In genomic region chr3:127822836-127823589, GRCh38 we compare ENCODE assay signal across 8 cellular contexts. TPM values are rescaled to one million over a fixed set of nuclear protein-coding genes. Genes with fewer than 3 reads are reported as not detected.
DNase-seq lines count a peak whose midpoint lies in the region; ATAC-seq, FAIRE-seq and TF ChIP-seq lines count a peak whose summit lies in the region.

No MANE protein-coding gene starts in this region.

- H3K36me3 ChIP-seq in kidney epithelial cell (ENCODE audit: control insufficient read depth, insufficient read depth, low read length) = no peaks in the 10 kb centered on the region

- H3K4me3 ChIP-seq in NB4 (ENCODE audit: low read depth, low read length) = peak overlapping the region; percentile 36
- H3K4me3 ChIP-seq in kidney epithelial cell (ENCODE audit: low read depth, low read length) = peak overlapping the region; percentile 52

- peak overlapping the region; percentile 85 for H3K27ac ChIP-seq in caudate nucleus (ENCODE audit: low read depth, low read length)

- no peak for TF ChIP-seq CTCF in D721Med (IDR thresholded peaks at IDR 0.05; ENCODE audit: insufficient read depth, missing control alignments)
- TF ChIP-seq CTCF in NB4 (IDR thresholded peaks at IDR 0.05; ENCODE audit: low read depth, low read length) = no peak
- TF ChIP-seq CTCF in kidney epithelial cell (IDR thresholded peaks at IDR 0.05; ENCODE audit: insufficient read depth, low read length, poor library complexity, severe bottlenecking) = no peak

- peak overlapping the region; percentile 94 to 98 for H3K4me3 Mint-ChIP-seq in stimulated activated naive B cell treated with anti-CD40 and anti-IgM and Interleukin-4, amounts not matched to agents 10 μg/mL and 1 μg/mL and 100 μg/mL, for 72 hours

- DNase-seq in D721Med (ENCODE audit: insufficient read length, low spot score) (peak; percentile 33), NB4 (ENCODE audit: low read depth) (no peak), caudate nucleus (lab: John Stamatoyannopoulos, UW) (peak in 34 of 61 donors; percentile 17 to 80 (median 62)), kidney epithelial cell (ENCODE audit: low read depth) (no peak), GM19240 (ENCODE audit: insufficient read length, low spot score) (no peak)
- DNase-seq in stimulated activated naive B cell treated with anti-CD40 and anti-IgM and Interleukin-4, amounts not matched to agents 10 μg/mL and 1 μg/mL and 100 μg/mL, for 72 hours = peak; percentile 40
- DNase-seq in stimulated activated naive CD4-positive, alpha-beta T cell (lab: John Stamatoyannopoulos, UW) = no peak

- ATAC-seq in GM19395 (IDR thresholded peaks at IDR 0.05; ENCODE audit: unreplicated experiment) = peak; percentile 45
- peak; percentile 71 to 73 for ATAC-seq in stimulated activated naive B cell treated with anti-CD40 and anti-IgM and Interleukin-4, amounts not matched to agents 10 μg/mL and 1 μg/mL and 100 μg/mL, for 72 hours (replicated peaks)

- peaks cover 41 to 53% of the 10 kb centered on the region in 2 donors for H3K27me3 Mint-ChIP-seq in stimulated activated naive B cell treated with anti-CD40 and anti-IgM and Interleukin-4, amounts not matched to agents 10 μg/mL and 1 μg/mL and 100 μg/mL, for 72 hours

- H3K36me3 Mint-ChIP-seq in stimulated activated naive B cell treated with anti-CD40 and anti-IgM and Interleukin-4, amounts not matched to agents 10 μg/mL and 1 μg/mL and 100 μg/mL, for 72 hours = peaks cover 24 to 34% of the 10 kb centered on the region in 2 donors

- no peak for FAIRE-seq in D721Med (lab: Jason Lieb, UNC)

- peaks cover 6 to 9% of the 10 kb centered on the region in 2 donors for H3K9me3 Mint-ChIP-seq in stimulated activated naive B cell treated with anti-CD40 and anti-IgM and Interleukin-4, amounts not matched to agents 10 μg/mL and 1 μg/mL and 100 μg/mL, for 72 hours

- H3K27ac Mint-ChIP-seq in stimulated activated naive B cell treated with anti-CD40 and anti-IgM and Interleukin-4, amounts not matched to agents 10 μg/mL and 1 μg/mL and 100 μg/mL, for 72 hours = peak overlapping the region; percentile 94

- no peaks in the 10 kb centered on the region for H3K27me3 ChIP-seq in kidney epithelial cell (ENCODE audit: control insufficient read depth, insufficient read depth, low read length)

- TF ChIP-seq POLR2A in NB4 (IDR thresholded peaks at IDR 0.05; ENCODE audit: extremely low read depth, insufficient read length) = no peak

- peaks cover 20 to 58% of the 10 kb centered on the region in 2 donors for H3K4me1 Mint-ChIP-seq in stimulated activated naive B cell treated with anti-CD40 and anti-IgM and Interleukin-4, amounts not matched to agents 10 μg/mL and 1 μg/mL and 100 μg/mL, for 72 hours

RNA-seq across cellular contexts. Expression of gene MGLL, which starts 0.7 kb away (rescaled TPM):
- 71.8 and 76.3 TPM in 2 replicates for total RNA-seq in kidney epithelial cell

Comparison
In these comparisons a context has a peak if more than half of its experiments do, and no peak if none do; other contexts are left out.
1. DNase-seq: peak in D721Med (single experiment), caudate nucleus (34 of 61) and stimulated activated naive B cell treated with anti-CD40 and anti-IgM and Interleukin-4, amounts not matched to agents 10 μg/mL and 1 μg/mL and 100 μg/mL, for 72 hours (single experiment); none in NB4 (single experiment), kidney epithelial cell (single experiment), stimulated activated naive CD4-positive, alpha-beta T cell (0 of 6) and GM19240 (single experiment).